ENCODE assay signal across 1 cellular context in genomic region chr15:67501177-67501835, GRCh38.
TF ChIP-seq lines count a peak whose summit lies in the region.

No MANE protein-coding gene starts in this region.

TF ChIP-seq in K562, 482 proteins besides CTCF, POLR2A, EP300 and RAD21:
- TF ChIP-seq HDAC8 (tag; IDR thresholded peaks at IDR 0.05) (no peak), HIVEP1 (CRISPR knock-in tag; IDR thresholded peaks at IDR 0.05) (no peak), MEF2A (IDR thresholded peaks at IDR 0.05; ENCODE audit: control insufficient read depth, low read depth, low read length) (no peak), ZNF609 (CRISPR knock-in tag; IDR thresholded peaks at IDR 0.05; ENCODE audit: borderline replicate concordance) (no peak), HOXB6 (CRISPR knock-in tag; IDR thresholded peaks at IDR 0.05; ENCODE audit: borderline replicate concordance) (no peak), SAP30 (IDR thresholded peaks at IDR 0.05; ENCODE audit: borderline replicate concordance, insufficient read depth, low read depth, low read length, poor library complexity, severe bottlenecking) (no peak), SP2 (IDR thresholded peaks at IDR 0.05; ENCODE audit: extremely low read depth, low read depth, low read length, poor library complexity, severe bottlenecking) (no peak), NR0B1 (IDR thresholded peaks at IDR 0.05; ENCODE audit: partially characterized antibody) (no peak), SRSF7 (optimal IDR thresholded peaks at IDR 0.05; ENCODE audit: low read depth, low read length) (no peak), NCOA4 (IDR thresholded peaks at IDR 0.05; ENCODE audit: partially characterized antibody) (no peak), ZNF830 (CRISPR knock-in tag; IDR thresholded peaks at IDR 0.05) (no peak), KHSRP (IDR thresholded peaks at IDR 0.05) (no peak), VEZF1 (CRISPR knock-in tag; IDR thresholded peaks at IDR 0.05) (0 out of 2 replicates have a peak, but pooled peaks have one; percentile 7), KAT2B (IDR thresholded peaks at IDR 0.05; ENCODE audit: low read depth, low read length) (no peak), MEIS2 (IDR thresholded peaks at IDR 0.05; ENCODE audit: partially characterized antibody) (no peak), ELK3 (CRISPR knock-in tag; IDR thresholded peaks at IDR 0.05) (no peak), DEAF1 (CRISPR knock-in tag; IDR thresholded peaks at IDR 0.05) (0 out of 2 replicates have a peak, but pooled peaks have one; percentile 26), XRCC4 (IDR thresholded peaks at IDR 0.05; ENCODE audit: extremely low read depth, insufficient read depth, insufficient read length) (no peak), SOX6 (IDR thresholded peaks at IDR 0.05) (0 out of 2 replicates have a peak, but pooled peaks have one; percentile 20), FOXJ2 (tag; IDR thresholded peaks at IDR 0.05) (no peak), ZNF408 (CRISPR knock-in tag; IDR thresholded peaks at IDR 0.05; ENCODE audit: low read depth) (no peak), HDAC3 (IDR thresholded peaks at IDR 0.05; ENCODE audit: borderline replicate concordance, partially characterized antibody) (no peak)
